Comparison of ENCODE assay signal across 26 cellular contexts in the genomic region with DNA sequence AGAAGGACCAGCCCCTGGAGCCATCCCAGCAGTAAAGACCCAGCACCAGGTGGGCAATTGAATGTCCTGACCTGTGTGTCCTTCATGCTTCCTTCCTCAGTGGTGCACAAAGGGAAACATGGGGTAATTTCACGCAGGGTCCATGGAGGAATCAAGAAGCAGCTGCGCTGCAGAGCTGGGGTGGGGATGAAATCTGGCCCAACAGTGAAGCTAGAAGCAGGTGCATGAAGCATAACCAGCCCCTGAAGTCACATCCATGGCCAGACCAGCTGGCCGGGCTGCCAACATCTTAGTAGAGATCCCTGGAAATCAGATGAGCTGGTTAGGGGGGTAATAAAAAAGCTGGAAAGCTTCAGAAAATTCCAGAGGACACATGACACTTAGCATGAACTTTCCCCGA.
"Had no signal": no experiment of that assay in that cellular context is flagged by ENCODE, and none has a peak within 500 bp of the region (broad histone marks: within the 10 kb centered on the region; RNA-seq: fewer than 3 reads in every experiment).

No MANE protein-coding gene starts in this region.

- H3K4me1 ChIP-seq: neural progenitor cell, parathyroid adenoma, psoas muscle, right lobe of liver, tibial artery, transverse colon, upper lobe of right lung, uterus had no signal

- ATAC-seq: naive thymus-derived CD4-positive, alpha-beta T cell; natural killer cell; psoas muscle; stimulated activated memory B cell treated with anti-CD40 and anti-IgM and Interleukin-4, amounts not matched to agents 10 μg/mL and 1 μg/mL and 100 μg/mL, for 72 hours; stimulated activated naive CD8-positive, alpha-beta T cell treated with anti-CD3 and anti-CD28 coated beads, Interleukin-15, amount 100 ng/mL, for 72 hours; stimulated activated naive CD8-positive, alpha-beta T cell treated with anti-CD3 and anti-CD28 coated beads, Interleukin-15, Interleukin-2, amounts not matched to agents 100 U/mL and 50 U/mL, for 24 hours had no signal

- H3K4me3 Mint-ChIP-seq: naive thymus-derived CD4-positive, alpha-beta T cell; natural killer cell; nephron; neural progenitor cell; stimulated activated memory B cell treated with anti-CD40 and anti-IgM and Interleukin-4, amounts not matched to agents 10 μg/mL and 1 μg/mL and 100 μg/mL, for 72 hours; stimulated activated naive CD8-positive, alpha-beta T cell treated with anti-CD3 and anti-CD28 coated beads, Interleukin-15, amount 100 ng/mL, for 72 hours; type B pancreatic cell had no signal

- H3K27me3 ChIP-seq: neural progenitor cell, ovary, right lobe of liver, sigmoid colon, transverse colon, upper lobe of right lung, uterus had no signal

- H3K4me1 Mint-ChIP-seq: natural killer cell; nephron; neural progenitor cell; stimulated activated memory B cell treated with anti-CD40 and anti-IgM and Interleukin-4, amounts not matched to agents 10 μg/mL and 1 μg/mL and 100 μg/mL, for 72 hours; stimulated activated naive CD8-positive, alpha-beta T cell treated with anti-CD3 and anti-CD28 coated beads, Interleukin-15, amount 100 ng/mL, for 72 hours had no signal

- H3K27me3 Mint-ChIP-seq: naive thymus-derived CD4-positive, alpha-beta T cell; progenitor cell of endocrine pancreas; stimulated activated memory B cell treated with anti-CD40 and anti-IgM and Interleukin-4, amounts not matched to agents 10 μg/mL and 1 μg/mL and 100 μg/mL, for 72 hours; stimulated activated naive CD8-positive, alpha-beta T cell treated with anti-CD3 and anti-CD28 coated beads, Interleukin-15, amount 100 ng/mL, for 72 hours; type B pancreatic cell had no signal

- H3K36me3 Mint-ChIP-seq: natural killer cell; neural progenitor cell; stimulated activated memory B cell treated with anti-CD40 and anti-IgM and Interleukin-4, amounts not matched to agents 10 μg/mL and 1 μg/mL and 100 μg/mL, for 72 hours; type B pancreatic cell had no signal

- H3K36me3 ChIP-seq: neural progenitor cell, ovary, right lobe of liver, sigmoid colon, tibial artery, transverse colon, upper lobe of right lung, uterus had no signal

- H3K9me3 ChIP-seq: ovary, tibial artery, uterus had no signal

- DNase-seq: naive thymus-derived CD4-positive, alpha-beta T cell; natural killer cell; posterior cingulate gyrus; psoas muscle; sigmoid colon; small intestine; stimulated activated CD4-positive, alpha-beta T cell treated with anti-CD3 and anti-CD28 coated beads, Interleukin-12 subunit alpha, Interleukin-12 subunit beta, amount 100 ng/mL, for 4 hours; stimulated activated CD4-positive, alpha-beta T cell treated with anti-CD3 and anti-CD28 coated beads, Interleukin-1b, Interleukin-23, amount 100 ng/mL, for 48 hours; stimulated activated CD4-positive, alpha-beta T cell treated with anti-CD3 and anti-CD28 coated beads, Interleukin-4, amount 100 ng/mL, for 1 hour; stimulated activated CD4-positive, alpha-beta T cell treated with anti-CD3 and anti-CD28 coated beads, Interleukin-4, amount 100 ng/mL, for 4 hours; stimulated activated CD8-positive, alpha-beta memory T cell treated with anti-CD3 and anti-CD28 coated beads, Interleukin-4, amount 100 ng/mL, for 48 hours; stimulated activated naive CD4-positive, alpha-beta T cell; stimulated activated naive CD8-positive, alpha-beta T cell treated with anti-CD3 and anti-CD28 coated beads, Interleukin-15, amount 100 ng/mL, for 72 hours; stimulated activated naive CD8-positive, alpha-beta T cell treated with anti-CD3 and anti-CD28 coated beads, Interleukin-15, Interleukin-2, amounts not matched to agents 100 U/mL and 50 U/mL, for 24 hours; tibial artery; transverse colon; upper lobe of right lung had no signal

- H3K4me3 ChIP-seq: neural progenitor cell, ovary, psoas muscle, right lobe of liver, sigmoid colon, tibial artery, transverse colon, upper lobe of right lung, uterus had no signal

- H3K27ac ChIP-seq: neural progenitor cell, ovary, parathyroid adenoma, psoas muscle, right lobe of liver, tibial artery, transverse colon, upper lobe of right lung, uterus had no signal

- H3K27ac Mint-ChIP-seq: naive thymus-derived CD4-positive, alpha-beta T cell; natural killer cell; nephron; neural progenitor cell; progenitor cell of endocrine pancreas; stimulated activated memory B cell treated with anti-CD40 and anti-IgM and Interleukin-4, amounts not matched to agents 10 μg/mL and 1 μg/mL and 100 μg/mL, for 72 hours; type B pancreatic cell had no signal
